1 cellular context compared by ENCODE assay signal in the genomic region with DNA sequence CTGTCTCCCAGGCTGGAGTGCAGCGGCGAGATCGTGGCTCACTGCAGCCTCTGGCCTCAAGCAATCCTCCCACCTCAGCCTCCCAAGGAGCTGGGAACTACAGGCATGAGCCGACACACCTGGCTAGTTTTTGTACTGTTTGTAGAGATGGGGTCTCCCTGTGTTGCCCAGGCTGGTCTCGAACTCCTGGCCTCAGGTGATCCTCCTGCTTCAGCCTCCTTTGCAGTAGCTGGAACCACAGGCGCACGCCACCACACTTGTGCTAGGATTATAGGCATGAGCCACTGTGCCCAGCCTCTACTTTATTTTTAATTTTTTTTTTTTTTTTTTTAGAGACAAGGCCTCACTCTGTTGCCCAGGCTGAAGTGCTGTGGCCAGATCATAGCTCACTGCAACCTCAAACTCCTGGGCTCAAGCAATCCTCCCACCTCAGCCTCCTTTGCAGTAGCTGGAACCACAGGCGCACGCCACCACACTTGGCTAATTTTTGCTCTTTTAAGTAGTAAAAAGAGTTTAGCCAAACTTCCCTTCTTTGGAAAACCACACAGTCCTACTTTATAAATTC.
TF ChIP-seq lines count a peak whose summit lies in the region.

No MANE protein-coding gene starts in this region.

TF ChIP-seq in HepG2, 621 proteins besides CTCF, POLR2A, EP300 and RAD21 (continued from another document and continues in another):
- TF ChIP-seq, protein P1, sequence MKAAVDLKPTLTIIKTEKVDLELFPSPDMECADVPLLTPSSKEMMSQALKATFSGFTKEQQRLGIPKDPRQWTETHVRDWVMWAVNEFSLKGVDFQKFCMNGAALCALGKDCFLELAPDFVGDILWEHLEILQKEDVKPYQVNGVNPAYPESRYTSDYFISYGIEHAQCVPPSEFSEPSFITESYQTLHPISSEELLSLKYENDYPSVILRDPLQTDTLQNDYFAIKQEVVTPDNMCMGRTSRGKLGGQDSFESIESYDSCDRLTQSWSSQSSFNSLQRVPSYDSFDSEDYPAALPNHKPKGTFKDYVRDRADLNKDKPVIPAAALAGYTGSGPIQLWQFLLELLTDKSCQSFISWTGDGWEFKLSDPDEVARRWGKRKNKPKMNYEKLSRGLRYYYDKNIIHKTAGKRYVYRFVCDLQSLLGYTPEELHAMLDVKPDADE (CRISPR knock-in tag; IDR thresholded peaks at IDR 0.05) = no peak
- TF ChIP-seq, protein P2, sequence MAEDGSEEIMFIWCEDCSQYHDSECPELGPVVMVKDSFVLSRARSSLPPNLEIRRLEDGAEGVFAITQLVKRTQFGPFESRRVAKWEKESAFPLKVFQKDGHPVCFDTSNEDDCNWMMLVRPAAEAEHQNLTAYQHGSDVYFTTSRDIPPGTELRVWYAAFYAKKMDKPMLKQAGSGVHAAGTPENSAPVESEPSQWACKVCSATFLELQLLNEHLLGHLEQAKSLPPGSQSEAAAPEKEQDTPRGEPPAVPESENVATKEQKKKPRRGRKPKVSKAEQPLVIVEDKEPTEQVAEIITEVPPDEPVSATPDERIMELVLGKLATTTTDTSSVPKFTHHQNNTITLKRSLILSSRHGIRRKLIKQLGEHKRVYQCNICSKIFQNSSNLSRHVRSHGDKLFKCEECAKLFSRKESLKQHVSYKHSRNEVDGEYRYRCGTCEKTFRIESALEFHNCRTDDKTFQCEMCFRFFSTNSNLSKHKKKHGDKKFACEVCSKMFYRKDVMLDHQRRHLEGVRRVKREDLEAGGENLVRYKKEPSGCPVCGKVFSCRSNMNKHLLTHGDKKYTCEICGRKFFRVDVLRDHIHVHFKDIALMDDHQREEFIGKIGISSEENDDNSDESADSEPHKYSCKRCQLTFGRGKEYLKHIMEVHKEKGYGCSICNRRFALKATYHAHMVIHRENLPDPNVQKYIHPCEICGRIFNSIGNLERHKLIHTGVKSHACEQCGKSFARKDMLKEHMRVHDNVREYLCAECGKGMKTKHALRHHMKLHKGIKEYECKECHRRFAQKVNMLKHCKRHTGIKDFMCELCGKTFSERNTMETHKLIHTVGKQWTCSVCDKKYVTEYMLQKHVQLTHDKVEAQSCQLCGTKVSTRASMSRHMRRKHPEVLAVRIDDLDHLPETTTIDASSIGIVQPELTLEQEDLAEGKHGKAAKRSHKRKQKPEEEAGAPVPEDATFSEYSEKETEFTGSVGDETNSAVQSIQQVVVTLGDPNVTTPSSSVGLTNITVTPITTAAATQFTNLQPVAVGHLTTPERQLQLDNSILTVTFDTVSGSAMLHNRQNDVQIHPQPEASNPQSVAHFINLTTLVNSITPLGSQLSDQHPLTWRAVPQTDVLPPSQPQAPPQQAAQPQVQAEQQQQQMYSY (CRISPR knock-in tag; IDR thresholded peaks at IDR 0.05) = no peak
- TF ChIP-seq KAT8 (CRISPR knock-in tag; IDR thresholded peaks at IDR 0.05) (no peak), TBX3 (IDR thresholded peaks at IDR 0.05; ENCODE audit: borderline replicate concordance) (no peak), HOXA5 (CRISPR knock-in tag; IDR thresholded peaks at IDR 0.05) (no peak), PHB2 (IDR thresholded peaks at IDR 0.05; ENCODE audit: partially characterized antibody) (no peak), ZSCAN21 (CRISPR knock-in tag; IDR thresholded peaks at IDR 0.05; ENCODE audit: borderline replicate concordance) (no peak), RARG (CRISPR knock-in tag; IDR thresholded peaks at IDR 0.05; ENCODE audit: low read depth) (no peak), SNAI1 (CRISPR knock-in tag; IDR thresholded peaks at IDR 0.05; ENCODE audit: borderline replicate concordance) (peak; percentile 9; the same call in 1 of the 2 replicates), TP53 (CRISPR knock-in tag; conservative IDR thresholded peaks at IDR 0.05) (no peak), ZNF263 (CRISPR knock-in tag; IDR thresholded peaks at IDR 0.05) (no peak), CAMTA2 (CRISPR knock-in tag; IDR thresholded peaks at IDR 0.05; ENCODE audit: borderline replicate concordance) (peak; percentile 42; the same call in 1 of the 2 replicates), SMARCC2 (IDR thresholded peaks at IDR 0.05) (no peak), ZNF772 (CRISPR knock-in tag; IDR thresholded peaks at IDR 0.05) (no peak), NFKBIZ (CRISPR knock-in tag; IDR thresholded peaks at IDR 0.05) (no peak), ZNF761 (CRISPR knock-in tag; conservative IDR thresholded peaks at IDR 0.05) (no peak), ZNF839 (CRISPR knock-in tag; IDR thresholded peaks at IDR 0.05; ENCODE audit: borderline replicate concordance) (no peak), SSRP1 (CRISPR knock-in tag; IDR thresholded peaks at IDR 0.05) (no peak), ZNF367 (CRISPR knock-in tag; IDR thresholded peaks at IDR 0.05; ENCODE audit: borderline replicate concordance) (no peak), ZNF264 (CRISPR knock-in tag; IDR thresholded peaks at IDR 0.05) (no peak), MEIS1 (CRISPR knock-in tag; IDR thresholded peaks at IDR 0.05; ENCODE audit: borderline replicate concordance) (peak; percentile 64; the same call in 1 of the 2 replicates), ZNF549 (CRISPR knock-in tag; IDR thresholded peaks at IDR 0.05) (no peak), TARDBP (CRISPR knock-in tag; IDR thresholded peaks at IDR 0.05) (no peak), SNRNP70 (IDR thresholded peaks at IDR 0.05; ENCODE audit: low read depth, low read length) (no peak), ZNF20 (CRISPR knock-in tag; IDR thresholded peaks at IDR 0.05) (no peak), ZNF766 (CRISPR knock-in tag; IDR thresholded peaks at IDR 0.05; ENCODE audit: borderline replicate concordance) (no peak), ZNF282 (IDR thresholded peaks at IDR 0.05; ENCODE audit: partially characterized antibody) (no peak)
- TF ChIP-seq, protein P3, sequence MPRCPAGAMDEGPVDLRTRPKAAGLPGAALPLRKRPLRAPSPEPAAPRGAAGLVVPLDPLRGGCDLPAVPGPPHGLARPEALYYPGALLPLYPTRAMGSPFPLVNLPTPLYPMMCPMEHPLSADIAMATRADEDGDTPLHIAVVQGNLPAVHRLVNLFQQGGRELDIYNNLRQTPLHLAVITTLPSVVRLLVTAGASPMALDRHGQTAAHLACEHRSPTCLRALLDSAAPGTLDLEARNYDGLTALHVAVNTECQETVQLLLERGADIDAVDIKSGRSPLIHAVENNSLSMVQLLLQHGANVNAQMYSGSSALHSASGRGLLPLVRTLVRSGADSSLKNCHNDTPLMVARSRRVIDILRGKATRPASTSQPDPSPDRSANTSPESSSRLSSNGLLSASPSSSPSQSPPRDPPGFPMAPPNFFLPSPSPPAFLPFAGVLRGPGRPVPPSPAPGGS (CRISPR knock-in tag; IDR thresholded peaks at IDR 0.05) = no peak
- TF ChIP-seq, protein P4, sequence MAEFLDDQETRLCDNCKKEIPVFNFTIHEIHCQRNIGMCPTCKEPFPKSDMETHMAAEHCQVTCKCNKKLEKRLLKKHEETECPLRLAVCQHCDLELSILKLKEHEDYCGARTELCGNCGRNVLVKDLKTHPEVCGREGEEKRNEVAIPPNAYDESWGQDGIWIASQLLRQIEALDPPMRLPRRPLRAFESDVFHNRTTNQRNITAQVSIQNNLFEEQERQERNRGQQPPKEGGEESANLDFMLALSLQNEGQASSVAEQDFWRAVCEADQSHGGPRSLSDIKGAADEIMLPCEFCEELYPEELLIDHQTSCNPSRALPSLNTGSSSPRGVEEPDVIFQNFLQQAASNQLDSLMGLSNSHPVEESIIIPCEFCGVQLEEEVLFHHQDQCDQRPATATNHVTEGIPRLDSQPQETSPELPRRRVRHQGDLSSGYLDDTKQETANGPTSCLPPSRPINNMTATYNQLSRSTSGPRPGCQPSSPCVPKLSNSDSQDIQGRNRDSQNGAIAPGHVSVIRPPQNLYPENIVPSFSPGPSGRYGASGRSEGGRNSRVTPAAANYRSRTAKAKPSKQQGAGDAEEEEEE (CRISPR knock-in tag; IDR thresholded peaks at IDR 0.05; ENCODE audit: borderline replicate concordance) = 0 out of 2 replicates have a peak, but pooled peaks have one; percentile 36
- TF ChIP-seq, protein P5, sequence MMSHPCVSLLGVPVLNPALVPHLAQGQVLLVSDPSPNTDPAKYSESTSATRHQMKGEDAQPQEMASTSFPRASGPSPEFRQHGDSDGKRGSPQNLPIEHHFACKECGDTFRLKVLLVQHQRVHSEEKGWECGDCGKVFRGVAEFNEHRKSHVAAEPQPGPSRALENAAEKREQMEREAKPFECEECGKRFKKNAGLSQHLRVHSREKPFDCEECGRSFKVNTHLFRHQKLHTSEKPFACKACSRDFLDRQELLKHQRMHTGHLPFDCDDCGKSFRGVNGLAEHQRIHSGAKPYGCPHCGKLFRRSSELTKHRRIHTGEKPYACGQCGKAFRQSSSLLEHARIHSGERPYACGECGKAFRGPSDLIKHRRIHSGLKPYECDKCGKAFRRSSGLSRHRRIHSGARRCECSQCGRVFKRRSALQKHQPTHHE (CRISPR knock-in tag; IDR thresholded peaks at IDR 0.05; ENCODE audit: borderline replicate concordance) = no peak
- TF ChIP-seq, protein P6, sequence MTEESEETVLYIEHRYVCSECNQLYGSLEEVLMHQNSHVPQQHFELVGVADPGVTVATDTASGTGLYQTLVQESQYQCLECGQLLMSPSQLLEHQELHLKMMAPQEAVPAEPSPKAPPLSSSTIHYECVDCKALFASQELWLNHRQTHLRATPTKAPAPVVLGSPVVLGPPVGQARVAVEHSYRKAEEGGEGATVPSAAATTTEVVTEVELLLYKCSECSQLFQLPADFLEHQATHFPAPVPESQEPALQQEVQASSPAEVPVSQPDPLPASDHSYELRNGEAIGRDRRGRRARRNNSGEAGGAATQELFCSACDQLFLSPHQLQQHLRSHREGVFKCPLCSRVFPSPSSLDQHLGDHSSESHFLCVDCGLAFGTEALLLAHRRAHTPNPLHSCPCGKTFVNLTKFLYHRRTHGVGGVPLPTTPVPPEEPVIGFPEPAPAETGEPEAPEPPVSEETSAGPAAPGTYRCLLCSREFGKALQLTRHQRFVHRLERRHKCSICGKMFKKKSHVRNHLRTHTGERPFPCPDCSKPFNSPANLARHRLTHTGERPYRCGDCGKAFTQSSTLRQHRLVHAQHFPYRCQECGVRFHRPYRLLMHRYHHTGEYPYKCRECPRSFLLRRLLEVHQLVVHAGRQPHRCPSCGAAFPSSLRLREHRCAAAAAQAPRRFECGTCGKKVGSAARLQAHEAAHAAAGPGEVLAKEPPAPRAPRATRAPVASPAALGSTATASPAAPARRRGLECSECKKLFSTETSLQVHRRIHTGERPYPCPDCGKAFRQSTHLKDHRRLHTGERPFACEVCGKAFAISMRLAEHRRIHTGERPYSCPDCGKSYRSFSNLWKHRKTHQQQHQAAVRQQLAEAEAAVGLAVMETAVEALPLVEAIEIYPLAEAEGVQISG (CRISPR knock-in tag; IDR thresholded peaks at IDR 0.05) = no peak
- TF ChIP-seq, protein P7, sequence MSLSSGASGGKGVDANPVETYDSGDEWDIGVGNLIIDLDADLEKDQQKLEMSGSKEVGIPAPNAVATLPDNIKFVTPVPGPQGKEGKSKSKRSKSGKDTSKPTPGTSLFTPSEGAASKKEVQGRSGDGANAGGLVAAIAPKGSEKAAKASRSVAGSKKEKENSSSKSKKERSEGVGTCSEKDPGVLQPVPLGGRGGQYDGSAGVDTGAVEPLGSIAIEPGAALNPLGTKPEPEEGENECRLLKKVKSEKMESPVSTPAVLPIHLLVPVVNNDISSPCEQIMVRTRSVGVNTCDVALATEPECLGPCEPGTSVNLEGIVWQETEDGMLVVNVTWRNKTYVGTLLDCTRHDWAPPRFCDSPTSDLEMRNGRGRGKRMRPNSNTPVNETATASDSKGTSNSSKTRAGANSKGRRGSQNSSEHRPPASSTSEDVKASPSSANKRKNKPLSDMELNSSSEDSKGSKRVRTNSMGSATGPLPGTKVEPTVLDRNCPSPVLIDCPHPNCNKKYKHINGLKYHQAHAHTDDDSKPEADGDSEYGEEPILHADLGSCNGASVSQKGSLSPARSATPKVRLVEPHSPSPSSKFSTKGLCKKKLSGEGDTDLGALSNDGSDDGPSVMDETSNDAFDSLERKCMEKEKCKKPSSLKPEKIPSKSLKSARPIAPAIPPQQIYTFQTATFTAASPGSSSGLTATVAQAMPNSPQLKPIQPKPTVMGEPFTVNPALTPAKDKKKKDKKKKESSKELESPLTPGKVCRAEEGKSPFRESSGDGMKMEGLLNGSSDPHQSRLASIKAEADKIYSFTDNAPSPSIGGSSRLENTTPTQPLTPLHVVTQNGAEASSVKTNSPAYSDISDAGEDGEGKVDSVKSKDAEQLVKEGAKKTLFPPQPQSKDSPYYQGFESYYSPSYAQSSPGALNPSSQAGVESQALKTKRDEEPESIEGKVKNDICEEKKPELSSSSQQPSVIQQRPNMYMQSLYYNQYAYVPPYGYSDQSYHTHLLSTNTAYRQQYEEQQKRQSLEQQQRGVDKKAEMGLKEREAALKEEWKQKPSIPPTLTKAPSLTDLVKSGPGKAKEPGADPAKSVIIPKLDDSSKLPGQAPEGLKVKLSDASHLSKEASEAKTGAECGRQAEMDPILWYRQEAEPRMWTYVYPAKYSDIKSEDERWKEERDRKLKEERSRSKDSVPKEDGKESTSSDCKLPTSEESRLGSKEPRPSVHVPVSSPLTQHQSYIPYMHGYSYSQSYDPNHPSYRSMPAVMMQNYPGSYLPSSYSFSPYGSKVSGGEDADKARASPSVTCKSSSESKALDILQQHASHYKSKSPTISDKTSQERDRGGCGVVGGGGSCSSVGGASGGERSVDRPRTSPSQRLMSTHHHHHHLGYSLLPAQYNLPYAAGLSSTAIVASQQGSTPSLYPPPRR (CRISPR knock-in tag; IDR thresholded peaks at IDR 0.05; ENCODE audit: borderline replicate concordance) = peak; percentile 17; the same call in 1 of the 2 replicates
- TF ChIP-seq, protein P8, sequence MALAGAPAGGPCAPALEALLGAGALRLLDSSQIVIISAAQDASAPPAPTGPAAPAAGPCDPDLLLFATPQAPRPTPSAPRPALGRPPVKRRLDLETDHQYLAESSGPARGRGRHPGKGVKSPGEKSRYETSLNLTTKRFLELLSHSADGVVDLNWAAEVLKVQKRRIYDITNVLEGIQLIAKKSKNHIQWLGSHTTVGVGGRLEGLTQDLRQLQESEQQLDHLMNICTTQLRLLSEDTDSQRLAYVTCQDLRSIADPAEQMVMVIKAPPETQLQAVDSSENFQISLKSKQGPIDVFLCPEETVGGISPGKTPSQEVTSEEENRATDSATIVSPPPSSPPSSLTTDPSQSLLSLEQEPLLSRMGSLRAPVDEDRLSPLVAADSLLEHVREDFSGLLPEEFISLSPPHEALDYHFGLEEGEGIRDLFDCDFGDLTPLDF (CRISPR knock-in tag; IDR thresholded peaks at IDR 0.05) = no peak
- TF ChIP-seq, protein P9, sequence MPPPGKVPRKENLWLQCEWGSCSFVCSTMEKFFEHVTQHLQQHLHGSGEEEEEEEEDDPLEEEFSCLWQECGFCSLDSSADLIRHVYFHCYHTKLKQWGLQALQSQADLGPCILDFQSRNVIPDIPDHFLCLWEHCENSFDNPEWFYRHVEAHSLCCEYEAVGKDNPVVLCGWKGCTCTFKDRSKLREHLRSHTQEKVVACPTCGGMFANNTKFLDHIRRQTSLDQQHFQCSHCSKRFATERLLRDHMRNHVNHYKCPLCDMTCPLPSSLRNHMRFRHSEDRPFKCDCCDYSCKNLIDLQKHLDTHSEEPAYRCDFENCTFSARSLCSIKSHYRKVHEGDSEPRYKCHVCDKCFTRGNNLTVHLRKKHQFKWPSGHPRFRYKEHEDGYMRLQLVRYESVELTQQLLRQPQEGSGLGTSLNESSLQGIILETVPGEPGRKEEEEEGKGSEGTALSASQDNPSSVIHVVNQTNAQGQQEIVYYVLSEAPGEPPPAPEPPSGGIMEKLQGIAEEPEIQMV (CRISPR knock-in tag; IDR thresholded peaks at IDR 0.05; ENCODE audit: low read depth) = 0 out of 2 replicates have a peak, but pooled peaks have one; percentile 29
- TF ChIP-seq, protein P10, sequence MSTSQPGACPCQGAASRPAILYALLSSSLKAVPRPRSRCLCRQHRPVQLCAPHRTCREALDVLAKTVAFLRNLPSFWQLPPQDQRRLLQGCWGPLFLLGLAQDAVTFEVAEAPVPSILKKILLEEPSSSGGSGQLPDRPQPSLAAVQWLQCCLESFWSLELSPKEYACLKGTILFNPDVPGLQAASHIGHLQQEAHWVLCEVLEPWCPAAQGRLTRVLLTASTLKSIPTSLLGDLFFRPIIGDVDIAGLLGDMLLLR (CRISPR knock-in tag; IDR thresholded peaks at IDR 0.05) = no peak
